ENCODE assay signal across 17 cellular contexts in the genomic region with DNA sequence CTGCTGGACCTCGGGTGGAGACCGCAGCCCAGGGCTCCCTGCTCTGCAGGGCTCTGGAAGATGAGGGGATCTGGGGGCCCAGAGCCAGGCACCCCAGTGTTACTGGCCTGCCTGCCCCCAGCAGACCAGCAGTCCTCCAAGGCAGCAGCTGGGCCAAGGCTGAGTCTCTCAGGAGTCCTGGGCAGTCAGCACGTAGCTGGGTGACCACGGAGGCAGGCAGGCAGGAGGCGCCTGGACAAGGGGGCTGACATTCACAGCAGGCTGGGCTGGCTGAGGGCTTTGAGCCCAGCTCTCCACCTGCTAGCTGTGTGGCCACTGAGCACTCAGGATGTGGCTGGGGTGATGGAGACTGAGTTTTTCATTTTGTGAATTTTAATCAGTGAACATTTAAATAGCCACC.
DNase-seq lines count a peak whose midpoint lies in the region; ATAC-seq, FAIRE-seq and TF ChIP-seq lines count a peak whose summit lies in the region.
"Had no signal": no experiment of that assay in that cellular context is flagged by ENCODE, and none has a peak within 500 bp of the region (broad histone marks: within the 10 kb centered on the region; RNA-seq: fewer than 3 reads in every experiment).

No MANE protein-coding gene starts in this region.

- TF ChIP-seq CTCF in OCI-LY3 (IDR thresholded peaks at IDR 0.05; ENCODE audit: low read depth, low read length): no peak
- no peak for TF ChIP-seq CTCF in dorsolateral prefrontal cortex (IDR thresholded peaks at IDR 0.05 in 54 of 56, conservative IDR thresholded peaks at IDR 0.05 in 2 of 56; ENCODE audit: low read depth in 1 of 56, partially characterized antibody in 56 of 56)
- no peak for TF ChIP-seq CTCF in neural progenitor cell (IDR thresholded peaks at IDR 0.05)

- peaks cover 90% of the 10 kb centered on the region for H3K4me1 ChIP-seq in CD4-positive, CD25-positive, alpha-beta regulatory T cell (ENCODE audit: control insufficient read depth, insufficient read depth, low read length, poor library complexity, severe bottlenecking)
- H3K4me1 ChIP-seq in OCI-LY3 (ENCODE audit: low read length): peaks cover 95% of the 10 kb centered on the region
- H3K4me1 ChIP-seq in neural progenitor cell: peaks cover 16% of the 10 kb centered on the region
- H3K4me1 ChIP-seq: psoas muscle, testis had no signal

- peak overlapping the region in 2 of 3 donors; percentile 73 to 75 for H3K27ac Mint-ChIP-seq in CD4-positive, CD25-positive, alpha-beta regulatory T cell
- peak overlapping the region; percentile 82 for H3K27ac Mint-ChIP-seq in neural progenitor cell

- H3K4me3 ChIP-seq in CD4-positive, CD25-positive, alpha-beta regulatory T cell (ENCODE audit: low read depth, low read length): no peak overlapping the region
- no peak overlapping the region for H3K4me3 ChIP-seq in OCI-LY3 (ENCODE audit: low read length)
- no peak overlapping the region for H3K4me3 ChIP-seq in dorsolateral prefrontal cortex
- no peak overlapping the region for H3K4me3 ChIP-seq in neural progenitor cell
- H3K4me3 ChIP-seq: psoas muscle, testis had no signal

- no peak for FAIRE-seq in GM19239 (lab: Jason Lieb, UNC)
- FAIRE-seq: HTR-8/SVneo had no signal

- no peaks in the 10 kb centered on the region for H3K9me3 ChIP-seq in CD4-positive, CD25-positive, alpha-beta regulatory T cell (ENCODE audit: control insufficient read depth in 2 of 2, low read length in 2 of 2)
- H3K9me3 ChIP-seq in OCI-LY3 (ENCODE audit: insufficient read depth, low read length): no peaks in the 10 kb centered on the region
- no peaks in the 10 kb centered on the region for H3K9me3 ChIP-seq in neural progenitor cell (ENCODE audit: low read depth)
- H3K9me3 ChIP-seq: psoas muscle, testis had no signal

- peaks cover 98% of the 10 kb centered on the region for H4K20me1 ChIP-seq in OCI-LY3 (ENCODE audit: insufficient read depth, low read length)
- H4K20me1 ChIP-seq in neural progenitor cell (ENCODE audit: low read depth): peaks cover 3% of the 10 kb centered on the region

- peaks cover 23 to 92% (median 61%) of the 10 kb centered on the region in 4 donors for H3K4me1 Mint-ChIP-seq in CD4-positive, CD25-positive, alpha-beta regulatory T cell
- peaks cover 62% of the 10 kb centered on the region for H3K4me1 Mint-ChIP-seq in neural progenitor cell

- H3K9me3 Mint-ChIP-seq in CD4-positive, CD25-positive, alpha-beta regulatory T cell: peaks cover 0 to 2% (median 0%) of the 10 kb centered on the region in 7 donors
- no peaks in the 10 kb centered on the region for H3K9me3 Mint-ChIP-seq in neural progenitor cell

- intact Hi-C loops in dorsolateral prefrontal cortex (cut with DNase I): loop anchor here in 1 of 2 donors (10.0 kb wide), 1 partner anchor 480 kb away; a partner anchor contains a TSS

- no peak overlapping the region for H3K27ac ChIP-seq in CD4-positive, CD25-positive, alpha-beta regulatory T cell (ENCODE audit: insufficient read depth, low read length, poor library complexity, severe bottlenecking)
- H3K27ac ChIP-seq in OCI-LY3 (ENCODE audit: low read length) (peak overlapping the region; percentile 54; the same call in 1 of the 2 replicates), dorsolateral prefrontal cortex (peak overlapping the region in 35 of 59 donors; percentile 7 to 81 (median 49)), neural progenitor cell (no peak overlapping the region)
- H3K27ac ChIP-seq: psoas muscle, testis had no signal

- no peak for ATAC-seq in CD4-positive, CD25-positive, alpha-beta regulatory T cell (ENCODE audit: low read depth in 2 of 2)

- no peak overlapping the region for H3K4me2 ChIP-seq in OCI-LY3 (ENCODE audit: low read length)
- no peak overlapping the region for H3K4me2 ChIP-seq in neural progenitor cell

- no peaks in the 10 kb centered on the region for H3K27me3 ChIP-seq in CD4-positive, CD25-positive, alpha-beta regulatory T cell (ENCODE audit: control insufficient read depth, insufficient read depth, low read length)
- H3K27me3 ChIP-seq in OCI-LY3 (ENCODE audit: low read depth, low read length) (no peaks in the 10 kb centered on the region), dorsolateral prefrontal cortex (no peaks in the 10 kb centered on the region), neural progenitor cell (no peaks in the 10 kb centered on the region)
- H3K27me3 ChIP-seq: testis had no signal

- H2AFZ ChIP-seq in OCI-LY3 (ENCODE audit: low read depth, low read length): no peak overlapping the region
- no peak overlapping the region for H2AFZ ChIP-seq in neural progenitor cell (replicated peaks)

- H3K79me2 ChIP-seq in OCI-LY3 (ENCODE audit: low read length): peaks cover 100% of the 10 kb centered on the region
- H3K79me2 ChIP-seq in neural progenitor cell (ENCODE audit: low read depth): no peaks in the 10 kb centered on the region

- peaks cover 5% of the 10 kb centered on the region for H3F3A ChIP-seq in neural progenitor cell (ENCODE audit: low read depth)

- H3K36me3 Mint-ChIP-seq in CD4-positive, CD25-positive, alpha-beta regulatory T cell: peaks cover 21% of the 10 kb centered on the region
- H3K36me3 Mint-ChIP-seq in neural progenitor cell: no peaks in the 10 kb centered on the region

- no peaks in the 10 kb centered on the region for H3K27me3 Mint-ChIP-seq in CD4-positive, CD25-positive, alpha-beta regulatory T cell
- peaks cover 2% of the 10 kb centered on the region for H3K27me3 Mint-ChIP-seq in neural progenitor cell (ENCODE audit: insufficient read depth, low read depth)

- peak overlapping the region in 1 of 4 donors; percentile 57 for H3K4me3 Mint-ChIP-seq in CD4-positive, CD25-positive, alpha-beta regulatory T cell
- H3K4me3 Mint-ChIP-seq in neural progenitor cell: no peak overlapping the region

- DNase-seq in CD4-positive, CD25-positive, alpha-beta regulatory T cell: no peak
- DNase-seq in dorsolateral prefrontal cortex (peak in 2 of 10 donors; percentile 28 to 30), neural progenitor cell (ENCODE audit: low spot score) (no peak), NOMO-1 treated with DMSO at 0.1 percent for 48 hours (lab: John Stamatoyannopoulos, UW; ENCODE audit: unreplicated experiment) (no peak), GM19239 (ENCODE audit: insufficient read length, low spot score) (no peak), NOMO-1 treated with dmso at 0.1 percent for 144 hours (lab: John Stamatoyannopoulos, UW; ENCODE audit: unreplicated experiment) (no peak)
- no peak for DNase-seq in activated T-cell treated with anti-CD3 and anti-CD28 coated beads, Interleukin-2, amount 50 U/mL, for 48 hours
- DNase-seq: activated CD4-positive, alpha-beta T cell treated with anti-CD3 and anti-CD28 coated beads for 4 hours; MM.1S; NCI-H2081 treated with DMSO at 0.1 percent for 48 hours; psoas muscle; RPMI8226; stimulated activated CD4-positive, alpha-beta T cell treated with anti-CD3 and anti-CD28 coated beads, Interleukin-15, amount 100 ng/mL, for 24 hours; T-helper 2 cell; testis had no signal

- peaks cover 31% of the 10 kb centered on the region for H3K36me3 ChIP-seq in CD4-positive, CD25-positive, alpha-beta regulatory T cell (ENCODE audit: control insufficient read depth, insufficient read depth, low read length)
- H3K36me3 ChIP-seq in OCI-LY3 (replicated peaks; ENCODE audit: low read depth, low read length) (peaks cover 57% of the 10 kb centered on the region), neural progenitor cell (no peaks in the 10 kb centered on the region)

- H3K9ac ChIP-seq in OCI-LY3 (ENCODE audit: low read length): no peak overlapping the region
- H3K9ac ChIP-seq in neural progenitor cell: no peak overlapping the region

Comparison
In these comparisons a context has a peak if more than half of its experiments do, and no peak if none do; other contexts are left out.
1. H3K27ac ChIP-seq: peak in OCI-LY3 (single experiment) and dorsolateral prefrontal cortex (35 of 59); none in CD4-positive, CD25-positive, alpha-beta regulatory T cell (single experiment) and neural progenitor cell (single experiment).